1 cellular context compared by ENCODE assay signal in the genomic region with DNA sequence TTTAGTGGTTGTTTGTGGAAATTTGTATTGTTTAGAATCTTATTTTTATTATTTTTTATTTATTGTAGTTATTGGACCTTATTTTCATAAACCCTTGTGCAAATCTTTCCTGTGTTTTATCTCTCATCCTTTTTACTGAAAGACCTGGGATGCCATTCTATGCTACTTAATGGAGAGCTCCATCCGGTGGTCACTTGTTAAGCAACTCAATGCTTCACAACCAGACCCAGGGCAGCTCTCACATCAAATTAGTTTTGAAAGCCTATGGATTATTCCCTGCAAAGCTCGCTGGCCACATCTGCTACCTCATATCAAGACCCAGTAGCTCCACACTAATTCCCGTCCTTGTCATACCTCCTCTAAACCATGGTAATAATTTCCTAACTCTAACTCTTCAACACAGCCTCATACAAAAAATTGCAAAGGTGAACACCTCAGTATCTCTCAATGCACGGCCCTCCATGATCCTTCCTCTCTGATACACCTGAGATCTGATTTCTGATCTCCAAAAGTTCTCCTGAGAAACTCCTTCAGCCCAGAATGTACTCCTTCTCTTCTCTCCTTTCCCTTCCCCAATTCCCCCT.
TF ChIP-seq lines count a peak whose summit lies in the region.

No MANE protein-coding gene starts in this region.

TF ChIP-seq in IMR-90, 13 proteins besides CTCF, POLR2A, EP300 and RAD21:
- TF ChIP-seq FOS (IDR thresholded peaks at IDR 0.05; ENCODE audit: low read depth, low read length) = no peak
- TF ChIP-seq SMC3 (IDR thresholded peaks at IDR 0.05; ENCODE audit: low read depth, low read length) = 0 out of 2 replicates have a peak, but pooled peaks have one; percentile 21
